Comparison of ENCODE assay signal across 1 cellular context in genomic region chr16:67241008-67241900, GRCh38.
TF ChIP-seq lines count a peak whose summit lies in the region.

No MANE protein-coding gene starts in this region.

TF ChIP-seq in SK-N-SH, 30 proteins besides CTCF, POLR2A, EP300 and RAD21 (continued from another document):
- TF ChIP-seq EZH2phosphoT487 (IDR thresholded peaks at IDR 0.05; ENCODE audit: borderline replicate concordance, low read depth) (no peak), RXRA (IDR thresholded peaks at IDR 0.05; ENCODE audit: borderline replicate concordance, low read depth) (no peak; the same call in 1 of the 2 replicates), TAF1 (IDR thresholded peaks at IDR 0.05; ENCODE audit: borderline replicate concordance, low read depth, low read length) (no peak), JUND (IDR thresholded peaks at IDR 0.05) (peak; percentile 47; the same call in 1 of the 2 replicates), IRF3 (IDR thresholded peaks at IDR 0.05; ENCODE audit: low read depth, low read length) (no peak), GABPA (IDR thresholded peaks at IDR 0.05; ENCODE audit: low read depth) (no peak), FOXM1 (IDR thresholded peaks at IDR 0.05; ENCODE audit: low read depth) (no peak), POLR2AphosphoS5 (IDR thresholded peaks at IDR 0.05; ENCODE audit: low read depth, low read length) (no peak), USF1 (IDR thresholded peaks at IDR 0.05; ENCODE audit: borderline replicate concordance, low read depth) (no peak), GATA2 (CRISPR knock-in tag; IDR thresholded peaks at IDR 0.05) (no peak), TEAD4 (IDR thresholded peaks at IDR 0.05; ENCODE audit: borderline replicate concordance, insufficient read depth) (no peak), ELF1 (IDR thresholded peaks at IDR 0.05) (no peak; the same call in 1 of the 2 replicates)
